ENCODE assay signal across 16 cellular contexts in genomic region chr7:46628389-46628788, GRCh38.
A peak's percentile ranks its signal among the peaks of the same experiment; 100 is the strongest.
DNase-seq lines count a peak whose midpoint lies in the region; TF ChIP-seq lines count a peak whose summit lies in the region.
"Had no signal": no experiment of that assay in that cellular context is flagged by ENCODE, and none has a peak within 500 bp of the region (broad histone marks: within the 10 kb centered on the region; RNA-seq: fewer than 3 reads in every experiment).

No MANE protein-coding gene starts in this region.

- TF ChIP-seq POLR2A in esophagus muscularis mucosa (IDR thresholded peaks at IDR 0.05; ENCODE audit: low read depth) (no peak), transverse colon (IDR thresholded peaks at IDR 0.05) (no peak)

- H3K4me1 ChIP-seq in esophagus muscularis mucosa (no peaks in the 10 kb centered on the region), smooth muscle cell (ENCODE audit: low read depth) (peaks cover 8% of the 10 kb centered on the region), transverse colon (no peaks in the 10 kb centered on the region)
- H3K4me1 ChIP-seq: BLaER1, Caco-2 had no signal

- in situ Hi-C loops in transverse colon (cut with MboI; ENCODE audit: low pct_ligation_motif_present in 1 of 4, low pct_unique_long_range_greater_than_20kb in 1 of 4, low sequenced_read_pairs in 3 of 4): no loop called here

- no peaks in the 10 kb centered on the region for H3K27me3 ChIP-seq in esophagus muscularis mucosa
- H3K27me3 ChIP-seq in smooth muscle cell (ENCODE audit: low read depth): no peaks in the 10 kb centered on the region
- H3K27me3 ChIP-seq in transverse colon: no peaks in the 10 kb centered on the region
- H3K27me3 ChIP-seq: BLaER1 had no signal

- no peaks in the 10 kb centered on the region for H3K9me3 ChIP-seq in esophagus muscularis mucosa
- H3K9me3 ChIP-seq in smooth muscle cell (replicated peaks; ENCODE audit: low read depth): no peaks in the 10 kb centered on the region
- H3K9me3 ChIP-seq in transverse colon: no peaks in the 10 kb centered on the region
- H3K9me3 ChIP-seq: BLaER1, Caco-2 had no signal

- TF ChIP-seq CTCF in esophagus muscularis mucosa (IDR thresholded peaks at IDR 0.05): no peak
- no peak for TF ChIP-seq CTCF in smooth muscle cell (IDR thresholded peaks at IDR 0.05; ENCODE audit: borderline replicate concordance, insufficient read depth, poor library complexity, severe bottlenecking)
- no peak for TF ChIP-seq CTCF in transverse colon (IDR thresholded peaks at IDR 0.05)

- intact Hi-C loops in esophagus muscularis mucosa (cut with DNase I) (no loop called here), transverse colon (cut with DNase I; ENCODE audit: low total_unique reads) (no loop called here)

- H3F3A ChIP-seq in smooth muscle cell (ENCODE audit: low read depth): peaks cover 8% of the 10 kb centered on the region

- peak overlapping the region; percentile 61 for H2AFZ ChIP-seq in smooth muscle cell (ENCODE audit: low read depth)
- H2AFZ ChIP-seq: GM23248 had no signal

- H3K36me3 ChIP-seq in esophagus muscularis mucosa (no peaks in the 10 kb centered on the region), smooth muscle cell (ENCODE audit: low read depth) (no peaks in the 10 kb centered on the region), transverse colon (no peaks in the 10 kb centered on the region)
- H3K36me3 ChIP-seq: BLaER1 had no signal

- H3K27ac ChIP-seq in esophagus muscularis mucosa (replicated peaks in 1 of 4) (no peak overlapping the region), smooth muscle cell (ENCODE audit: low read depth) (peak overlapping the region; percentile 65), transverse colon (no peak overlapping the region)
- H3K27ac ChIP-seq: BLaER1, C4-2B, GM23248 had no signal

- H3K79me2 ChIP-seq in smooth muscle cell (ENCODE audit: low read depth): no peaks in the 10 kb centered on the region

- no peak overlapping the region for H3K9ac ChIP-seq in smooth muscle cell (ENCODE audit: low read depth)
- H3K9ac ChIP-seq: BLaER1, GM23248 had no signal

- H4K20me1 ChIP-seq in smooth muscle cell (ENCODE audit: low read depth): no peaks in the 10 kb centered on the region
- H4K20me1 ChIP-seq: BLaER1 had no signal

- DNase-seq in SK-N-DZ (ENCODE audit: low spot score): peak; percentile 37
- DNase-seq in esophagus muscularis mucosa (ENCODE audit: extremely low spot score): peak; percentile 55
- DNase-seq in smooth muscle cell (lab: John Stamatoyannopoulos, UW; ENCODE audit: unreplicated experiment): no peak
- no peak for DNase-seq in AML-193 (lab: John Stamatoyannopoulos, UW)
- no peak for DNase-seq in SKM-1 (lab: John Stamatoyannopoulos, UW; ENCODE audit: unreplicated experiment)
- no peak for DNase-seq in transverse colon
- DNase-seq: Caco-2; CD4-positive, CD25-positive, alpha-beta regulatory T cell; CD8-positive, alpha-beta T cell; DMS153; DND-41; GM23248; H7; HCEC 1CT had no signal

- H3K4me3 ChIP-seq in esophagus muscularis mucosa (no peak overlapping the region), smooth muscle cell (no peak overlapping the region), transverse colon (no peak overlapping the region)
- H3K4me3 ChIP-seq: BLaER1, GM23248 had no signal

- no peak overlapping the region for H3K4me2 ChIP-seq in smooth muscle cell
- H3K4me2 ChIP-seq: BLaER1 had no signal

- 90% methylated on average over 1 of the region's 1 CpG for WGBS in esophagus muscularis mucosa
- WGBS in smooth muscle cell (ENCODE audit: low lambda C conversion rate): 90% methylated on average over 1 of the region's 1 CpG
- WGBS in transverse colon (ENCODE audit: low coverage in 1 of 2), 2 donors: 79 to 89% methylated on average over 1 of the region's 1 CpG

- TF ChIP-seq EP300 in esophagus muscularis mucosa (IDR thresholded peaks at IDR 0.05) (no peak), transverse colon (IDR thresholded peaks at IDR 0.05; ENCODE audit: low read depth) (no peak)

Comparison
In these comparisons a context has a peak if more than half of its experiments do, and no peak if none do; other contexts are left out.
1. DNase-seq: peak in SK-N-DZ (single experiment) and esophagus muscularis mucosa (single experiment); none in smooth muscle cell (single experiment), AML-193 (0 of 2), SKM-1 (single experiment) and transverse colon (single experiment).